In genomic region chr10:89168354-89168753, GRCh38 we compare ENCODE assay signal across 5 cellular contexts. TPM values are rescaled to one million over a fixed set of nuclear protein-coding genes. Genes with fewer than 3 reads are reported as not detected.
"Had no signal": no experiment of that assay in that cellular context is flagged by ENCODE, and none has a peak within 500 bp of the region (broad histone marks: within the 10 kb centered on the region; RNA-seq: fewer than 3 reads in every experiment).

No MANE protein-coding gene starts in this region.

RNA-seq across cellular contexts. Expression of gene CH25H, which starts 38.8 kb away (rescaled TPM):
- total RNA-seq: HepG2, HT-29, HT1080, K562 had no signal
- polyA plus RNA-seq: HepG2, IgD-negative memory B cell, K562 had no signal
